8 cellular contexts compared by ENCODE assay signal in the genomic region with DNA sequence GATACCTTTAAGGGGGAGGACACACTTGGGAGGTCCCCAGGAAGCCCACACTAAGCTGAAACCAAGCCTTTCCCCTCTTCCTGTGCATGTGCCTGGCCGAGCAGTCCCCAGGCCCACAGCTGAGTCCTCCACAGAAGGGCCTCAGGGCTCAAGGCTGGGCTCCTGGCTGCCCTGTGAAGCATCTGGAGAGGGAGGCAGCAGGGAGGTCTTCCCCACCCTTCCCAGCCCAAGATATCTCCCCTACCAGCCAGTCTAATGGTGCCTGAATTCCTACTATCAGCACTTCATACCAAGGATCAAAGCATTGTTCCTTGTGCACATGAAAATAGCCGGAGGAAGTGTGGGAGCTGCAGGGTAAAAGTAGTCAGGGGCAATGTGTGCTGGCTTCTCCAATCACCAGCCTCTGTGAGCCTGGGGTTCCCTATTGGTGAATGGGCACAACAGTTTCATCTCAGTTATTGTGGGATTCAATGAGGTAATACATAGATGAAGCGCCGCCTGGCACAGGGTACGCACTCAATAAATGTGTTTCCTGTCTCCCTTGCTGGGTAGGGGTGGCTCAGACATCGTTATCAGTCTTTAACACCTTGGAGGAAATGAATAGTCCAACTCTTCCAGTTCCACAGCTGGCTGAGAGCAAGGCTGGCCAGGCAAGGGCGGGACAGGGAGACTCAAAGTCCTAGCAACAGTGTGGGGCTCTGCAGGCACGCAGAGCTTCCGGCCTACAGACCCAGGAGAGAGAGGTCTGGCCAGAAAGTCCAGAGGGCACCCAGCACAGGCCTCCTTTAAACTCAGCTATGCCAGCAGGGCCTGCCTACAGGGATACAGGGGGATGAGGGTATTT. TPM values are rescaled to one million over a fixed set of nuclear protein-coding genes. Genes with fewer than 3 reads are reported as not detected.
DNase-seq lines count a peak whose midpoint lies in the region; ATAC-seq and TF ChIP-seq lines count a peak whose summit lies in the region.

No MANE protein-coding gene starts in this region.

- no peak for TF ChIP-seq EP300 in gastroesophageal sphincter (IDR thresholded peaks at IDR 0.05)
- TF ChIP-seq EP300 in sigmoid colon (IDR thresholded peaks at IDR 0.05) = no peak

- H3K9me3 ChIP-seq in gastroesophageal sphincter (no peaks in the 10 kb centered on the region), sigmoid colon (no peaks in the 10 kb centered on the region)

- peak; percentile 70 for DNase-seq in activated CD4-positive, alpha-beta T cell treated with anti-CD3 and anti-CD28 coated beads, Interleukin-2, amount 10 ng/mL, durations not matched to agents 24 days and 14 days
- no peak for DNase-seq in activated CD4-positive, alpha-beta T cell treated with anti-CD3 and anti-CD28 coated beads, Interleukin-2, amount 50 U/mL, for 4 hours
- DNase-seq in WTC11 (ENCODE audit: low spot score) (no peak), sigmoid colon (peak; percentile 81), iPS-NIHi7 (ENCODE audit: extremely low spot score) (no peak)

- no peak for ATAC-seq in WTC11
- ATAC-seq in gastroesophageal sphincter = peak; percentile 51
- no peak for ATAC-seq in GM21526 (IDR thresholded peaks at IDR 0.05; ENCODE audit: low FRiP score, unreplicated experiment)
- ATAC-seq in GM19351 (IDR thresholded peaks at IDR 0.05; ENCODE audit: unreplicated experiment) = no peak

- peaks cover 92% of the 10 kb centered on the region for H3K4me1 Mint-ChIP-seq in activated CD4-positive, alpha-beta T cell treated with anti-CD3 and anti-CD28 coated beads, Interleukin-2, amount 10 ng/mL, durations not matched to agents 24 days and 14 days
- H3K4me1 Mint-ChIP-seq in WTC11 = peaks cover 75% of the 10 kb centered on the region

- POLR2A ChIA-PET in WTC11 (lab: Charles Lee) = interaction anchor here (1.3 kb wide), 2 partner anchors 8 to 24 kb away, joined by 3 to 5 read pairs; no protein-coding TSS in a partner anchor

- H3K4me3 ChIP-seq in gastroesophageal sphincter (peak overlapping the region in 1 of 2 donors; percentile 34), sigmoid colon (peak overlapping the region in 2 of 4 donors; percentile 34 to 35)

- WGBS in gastroesophageal sphincter (ENCODE audit: low coverage in 1 of 2), 2 donors = 46 to 47% methylated on average over 6 of the region's 9 CpGs
- WGBS in sigmoid colon, 2 donors = 12 to 19% methylated on average over 9 of the region's 9 CpGs

- peak overlapping the region; percentile 87 for H3K4me3 Mint-ChIP-seq in activated CD4-positive, alpha-beta T cell treated with anti-CD3 and anti-CD28 coated beads, Interleukin-2, amount 10 ng/mL, durations not matched to agents 24 days and 14 days
- no peak overlapping the region for H3K4me3 Mint-ChIP-seq in WTC11

- intact Hi-C loops in activated CD4-positive, alpha-beta T cell treated with anti-CD3 and anti-CD28 coated beads, Interleukin-2, amount 10 ng/mL, durations not matched to agents 24 days and 14 days (cut with micrococcal nuclease) = no loop called here
- intact Hi-C loops in sigmoid colon (cut with DNase I) = loop anchor here (5.0 kb wide), 1 partner anchor 34 kb away; no protein-coding TSS in a partner anchor

- TF ChIP-seq CTCF in WTC11 (IDR thresholded peaks at IDR 0.05) = no peak
- TF ChIP-seq CTCF in gastroesophageal sphincter (IDR thresholded peaks at IDR 0.05) = no peak
- TF ChIP-seq CTCF in sigmoid colon (IDR thresholded peaks at IDR 0.05) = no peak

- no peaks in the 10 kb centered on the region for H3K9me3 Mint-ChIP-seq in activated CD4-positive, alpha-beta T cell treated with anti-CD3 and anti-CD28 coated beads, Interleukin-2, amount 10 ng/mL, durations not matched to agents 24 days and 14 days
- no peaks in the 10 kb centered on the region for H3K9me3 Mint-ChIP-seq in WTC11

- H3K36me3 Mint-ChIP-seq in activated CD4-positive, alpha-beta T cell treated with anti-CD3 and anti-CD28 coated beads, Interleukin-2, amount 10 ng/mL, durations not matched to agents 24 days and 14 days (ENCODE audit: low read depth) = peaks cover 18% of the 10 kb centered on the region
- no peaks in the 10 kb centered on the region for H3K36me3 Mint-ChIP-seq in WTC11

- H3K36me3 ChIP-seq in gastroesophageal sphincter (no peaks in the 10 kb centered on the region), sigmoid colon (no peaks in the 10 kb centered on the region)

- H3K27me3 ChIP-seq in gastroesophageal sphincter (no peaks in the 10 kb centered on the region), sigmoid colon (no peaks in the 10 kb centered on the region)

- peak overlapping the region; percentile 95 to 100 (median 98) for H3K27ac ChIP-seq in gastroesophageal sphincter
- H3K27ac ChIP-seq in sigmoid colon = peak overlapping the region; percentile 99 to 100 (median 100)

- TF ChIP-seq POLR2A in gastroesophageal sphincter (IDR thresholded peaks at IDR 0.05) (no peak), sigmoid colon (IDR thresholded peaks at IDR 0.05) (no peak)

- H3K27me3 Mint-ChIP-seq in activated CD4-positive, alpha-beta T cell treated with anti-CD3 and anti-CD28 coated beads, Interleukin-2, amount 10 ng/mL, durations not matched to agents 24 days and 14 days = no peaks in the 10 kb centered on the region
- peaks cover 4% of the 10 kb centered on the region for H3K27me3 Mint-ChIP-seq in WTC11 (ENCODE audit: low read depth)

- H3K27ac Mint-ChIP-seq in activated CD4-positive, alpha-beta T cell treated with anti-CD3 and anti-CD28 coated beads, Interleukin-2, amount 10 ng/mL, durations not matched to agents 24 days and 14 days = peak overlapping the region; percentile 96
- peak overlapping the region; percentile 45; the same call in 1 of the 2 replicates for H3K27ac Mint-ChIP-seq in WTC11

- peaks cover 52 to 100% (median 87%) of the 10 kb centered on the region in 3 donors for H3K4me1 ChIP-seq in gastroesophageal sphincter
- H3K4me1 ChIP-seq in sigmoid colon = peaks cover 0 to 100% (median 100%) of the 10 kb centered on the region in 4 donors

- CTCF ChIA-PET in WTC11 (lab: Charles Lee) = interaction anchor here (1.3 to 3.7 kb wide), 5 partner anchors 10 to 74 kb away, joined by 3 to 27 read pairs (median 6); no protein-coding TSS in a partner anchor

TF ChIP-seq in WTC11, 78 proteins besides CTCF, POLR2A, EP300 and RAD21:
- TF ChIP-seq HMGA2 (CRISPR knock-in tag; IDR thresholded peaks at IDR 0.05) (no peak), TEAD4 (CRISPR knock-in tag; IDR thresholded peaks at IDR 0.05) (no peak), ATF3 (CRISPR knock-in tag; conservative IDR thresholded peaks at IDR 0.05) (no peak)

RNA-seq across cellular contexts. Expression of gene PNMA1, which starts 39.1 kb away (rescaled TPM):
- total RNA-seq in activated CD4-positive, alpha-beta T cell treated with anti-CD3 and anti-CD28 coated beads, Interleukin-2, amount 10 ng/mL, durations not matched to agents 24 days and 14 days = 29.7 and 30.4 TPM in 2 replicates
- total RNA-seq in WTC11 (2021) (46.0 to 50.2 TPM (median 49.6 TPM) in 3 replicates), gastroesophageal sphincter (10 to 100 TPM; 41.7 to 95.2 (median 47.6) TPM), sigmoid colon (10 to 100 TPM; 33.5 to 63.1 (median 37.3) TPM)
- polyA plus RNA-seq in sigmoid colon = 10 to 100 TPM; 11.4 to 20.4 (median 16.9) TPM

Comparison
In these comparisons a context has a peak if more than half of its experiments do, and no peak if none do; other contexts are left out.
1. DNase-seq: peak in activated CD4-positive, alpha-beta T cell treated with anti-CD3 and anti-CD28 coated beads, Interleukin-2, amount 10 ng/mL, durations not matched to agents 24 days and 14 days (single experiment) and sigmoid colon (single experiment); none in activated CD4-positive, alpha-beta T cell treated with anti-CD3 and anti-CD28 coated beads, Interleukin-2, amount 50 U/mL, for 4 hours (0 of 2), WTC11 (single experiment) and iPS-NIHi7 (single experiment).